In the genomic region with DNA sequence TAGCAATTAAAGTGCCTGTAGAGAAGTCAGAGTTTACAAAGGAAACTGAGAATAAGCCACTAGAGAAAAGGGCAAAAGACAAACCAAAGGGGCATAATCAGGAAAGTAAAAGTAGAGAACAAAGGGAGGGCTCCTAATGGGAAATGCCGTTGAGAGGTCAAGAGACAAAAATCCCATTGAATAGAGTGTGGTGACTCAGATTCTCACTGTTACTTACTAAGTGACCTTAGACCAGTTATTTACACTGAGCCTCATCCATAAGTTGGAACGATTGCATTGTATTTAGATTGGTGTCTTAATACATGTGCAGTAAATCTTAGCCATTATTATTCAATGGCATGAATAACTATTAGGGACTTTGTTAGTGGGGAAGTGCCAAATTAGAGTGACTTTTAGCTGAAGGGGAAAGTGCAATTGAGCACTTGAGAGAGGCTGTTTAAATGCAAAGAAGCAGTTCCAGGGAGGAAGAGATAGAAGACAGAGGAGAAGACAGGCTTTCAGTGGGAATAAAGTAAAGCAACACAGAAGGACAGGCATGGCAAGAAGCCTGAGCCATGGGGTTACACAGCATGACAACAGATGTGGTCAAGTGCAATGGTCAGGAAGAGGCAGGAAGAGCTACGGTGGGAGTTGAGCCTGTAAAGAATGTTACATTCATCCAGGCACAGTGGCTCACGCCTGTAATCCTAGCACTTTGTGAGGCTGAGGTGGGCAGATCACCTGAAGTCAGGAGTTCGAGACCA, we compare ENCODE assay signal across 1 cellular context.
TF ChIP-seq lines count a peak whose summit lies in the region.

No MANE protein-coding gene starts in this region.

TF ChIP-seq in SK-N-SH treated with all-trans-retinoic acid at 6 μM for 48 hours, 23 proteins besides CTCF, POLR2A, EP300 and RAD21 (continued from another document):
- TF ChIP-seq GLIS3 (CRISPR knock-in tag; IDR thresholded peaks at IDR 0.05): no peak
